8 cellular contexts compared by ENCODE assay signal in genomic region chr7:134724606-134725005, GRCh38. TPM values are rescaled to one million over a fixed set of nuclear protein-coding genes. Genes with fewer than 3 reads are reported as not detected.
A peak's percentile ranks its signal among the peaks of the same experiment; 100 is the strongest.
DNase-seq lines count a peak whose midpoint lies in the region; ATAC-seq and TF ChIP-seq lines count a peak whose summit lies in the region.

No MANE protein-coding gene starts in this region.

- peak in 1 of 2 donors; percentile 76 for DNase-seq in cardiac muscle cell (ENCODE audit: low read depth in 1 of 2, low spot score in 1 of 2)
- DNase-seq in cardiac septum (ENCODE audit: low spot score), result no peak
- peak; percentile 32 for DNase-seq in OCI-M1 (lab: John Stamatoyannopoulos, UW)
- peak; percentile 40 to 48 for DNase-seq in fibroblast of lung (ENCODE audit: low read depth in 2 of 2)
- DNase-seq in type B pancreatic cell (ENCODE audit: extremely low spot score, unreplicated experiment), result no peak
- no peak for DNase-seq in medulla oblongata (ENCODE audit: extremely low spot score)
- DNase-seq in CD8-positive, alpha-beta memory T cell, result no peak

- H3K4me3 ChIP-seq in cardiac muscle cell (no peak overlapping the region), fibroblast of lung (replicated peaks in 1 of 4; ENCODE audit: control extremely low read depth in 1 of 4, insufficient read depth in 1 of 4, low read depth in 3 of 4, low read length in 4 of 4) (no peak overlapping the region)
- H3K4me3 ChIP-seq in CD8-positive, alpha-beta memory T cell (ENCODE audit: low read length), result no peak overlapping the region

- H3K9me3 ChIP-seq in cardiac muscle cell (ENCODE audit: low read depth) (no peaks in the 10 kb centered on the region), fibroblast of lung (ENCODE audit: control insufficient read depth, insufficient read depth, low read depth, low read length) (no peaks in the 10 kb centered on the region)
- H3K9me3 ChIP-seq in CD8-positive, alpha-beta memory T cell (ENCODE audit: low read length), result no peaks in the 10 kb centered on the region

- H3K4me2 ChIP-seq in fibroblast of lung (ENCODE audit: extremely low read depth, insufficient read depth, low read length), result no peak overlapping the region

- H3K9me3 Mint-ChIP-seq in type B pancreatic cell, result peaks cover 6% of the 10 kb centered on the region
- H3K9me3 Mint-ChIP-seq in CD8-positive, alpha-beta memory T cell, result no peaks in the 10 kb centered on the region

- no peaks in the 10 kb centered on the region for H3K36me3 ChIP-seq in cardiac muscle cell
- no peaks in the 10 kb centered on the region for H3K36me3 ChIP-seq in fibroblast of lung (ENCODE audit: control insufficient read depth, insufficient read depth, low read length)
- H3K36me3 ChIP-seq in CD8-positive, alpha-beta memory T cell (ENCODE audit: insufficient read depth, low read length), result no peaks in the 10 kb centered on the region

- no peaks in the 10 kb centered on the region for H3K27me3 ChIP-seq in cardiac muscle cell
- no peaks in the 10 kb centered on the region for H3K27me3 ChIP-seq in fibroblast of lung (ENCODE audit: control insufficient read depth, insufficient read depth, low read length)
- H3K27me3 ChIP-seq in CD8-positive, alpha-beta memory T cell (ENCODE audit: insufficient read depth, low read length, poor library complexity, severe bottlenecking), result no peaks in the 10 kb centered on the region

- H3K27me3 Mint-ChIP-seq in type B pancreatic cell, result no peaks in the 10 kb centered on the region
- peaks cover 0 to 4% of the 10 kb centered on the region in 2 donors for H3K27me3 Mint-ChIP-seq in CD8-positive, alpha-beta memory T cell

- H3K36me3 Mint-ChIP-seq in type B pancreatic cell, result no peaks in the 10 kb centered on the region
- peaks cover 0 to 2% (median 0%) of the 10 kb centered on the region in 3 donors for H3K36me3 Mint-ChIP-seq in CD8-positive, alpha-beta memory T cell

- no peak for ATAC-seq in HG02642 (IDR thresholded peaks at IDR 0.05; ENCODE audit: poor library complexity, unreplicated experiment)

- no peaks in the 10 kb centered on the region for H4K20me1 ChIP-seq in fibroblast of lung (ENCODE audit: control insufficient read depth, extremely low read depth, insufficient read depth, low read length)

- H3K79me2 ChIP-seq in fibroblast of lung (ENCODE audit: control insufficient read depth, insufficient read depth, low read length), result no peaks in the 10 kb centered on the region

- TF ChIP-seq CTCF in cardiac muscle cell (IDR thresholded peaks at IDR 0.05; ENCODE audit: low read depth, low read length), result peak; percentile 76
- TF ChIP-seq CTCF in fibroblast of lung (conservative IDR thresholded peaks at IDR 0.05 in 1 of 2, IDR thresholded peaks at IDR 0.05 in 1 of 2; ENCODE audit: low read depth in 1 of 2, low read length in 2 of 2), result peak; percentile 56 to 69
- peak; percentile 41 for TF ChIP-seq CTCF in type B pancreatic cell (conservative IDR thresholded peaks at IDR 0.05)

- no peak overlapping the region for H3K27ac ChIP-seq in cardiac muscle cell
- H3K27ac ChIP-seq in fibroblast of lung (ENCODE audit: insufficient read depth, low read length), result no peak overlapping the region
- no peak overlapping the region for H3K27ac ChIP-seq in CD8-positive, alpha-beta memory T cell (ENCODE audit: low read depth, low read length)

- H3K4me1 ChIP-seq in cardiac muscle cell (ENCODE audit: low read depth), result no peaks in the 10 kb centered on the region
- H3K4me1 ChIP-seq in fibroblast of lung (ENCODE audit: control insufficient read depth, extremely low read depth, insufficient read depth, low read length), result peaks cover 26% of the 10 kb centered on the region
- H3K4me1 ChIP-seq in CD8-positive, alpha-beta memory T cell (ENCODE audit: insufficient read depth, low read length), result no peaks in the 10 kb centered on the region

- H2AFZ ChIP-seq in fibroblast of lung (ENCODE audit: low read length), result no peak overlapping the region

- intact Hi-C loops in cardiac septum (cut with DNase I), result no loop called here

- CTCF ChIA-PET in CD8-positive, alpha-beta memory T cell (lab: Charles Lee), result interaction anchor here (1.1 kb wide), 1 partner anchor 446 kb away, joined by 3 read pairs; no protein-coding TSS in a partner anchor

- H3K9ac ChIP-seq in fibroblast of lung (ENCODE audit: insufficient read depth, low read length), result no peak overlapping the region

- H3K27ac Mint-ChIP-seq in type B pancreatic cell, result no peak overlapping the region
- H3K27ac Mint-ChIP-seq in CD8-positive, alpha-beta memory T cell, result no peak overlapping the region

- H3K4me3 Mint-ChIP-seq in type B pancreatic cell, result no peak overlapping the region
- no peak overlapping the region for H3K4me3 Mint-ChIP-seq in CD8-positive, alpha-beta memory T cell

- POLR2A ChIA-PET in CD8-positive, alpha-beta memory T cell (lab: Charles Lee), result no interaction called here

- H3K4me1 Mint-ChIP-seq in type B pancreatic cell (ENCODE audit: unreplicated experiment), result peaks cover 18% of the 10 kb centered on the region
- no peaks in the 10 kb centered on the region for H3K4me1 Mint-ChIP-seq in CD8-positive, alpha-beta memory T cell

RNA-seq across cellular contexts. Expression of gene CALD1, which starts 54.8 kb away (rescaled TPM):
- total RNA-seq in cardiac muscle cell (22.6 and 29.3 TPM in 2 replicates), cardiac septum (237 TPM), fibroblast of lung (299 and 343 TPM in 2 replicates), type B pancreatic cell (ENCODE audit: low replicate concordance) (169 and 218 TPM in 2 replicates)
- polyA plus RNA-seq in cardiac muscle cell (73.8 and 135 TPM in 2 replicates), fibroblast of lung (377 and 1,187 TPM in 2 replicates)
- polyA plus RNA-seq in fibroblast of lung (2012), result 287 and 889 TPM in 2 replicates
- 97.5 and 238 TPM in 2 replicates for polyA minus RNA-seq in fibroblast of lung (ENCODE audit: low replicate concordance)
- total RNA-seq in CD8-positive, alpha-beta memory T cell, result 1 to 10 TPM; 3.1 to 3.3 TPM
- polyA plus RNA-seq in CD8-positive, alpha-beta memory T cell, result not detected

Comparison
In these comparisons a context has a peak if more than half of its experiments do, and no peak if none do; other contexts are left out.
1. DNase-seq: peak in OCI-M1 (single experiment) and fibroblast of lung (2 of 2); none in cardiac septum (single experiment), type B pancreatic cell (single experiment), medulla oblongata (single experiment) and CD8-positive, alpha-beta memory T cell (0 of 5).
2. Peak in every context shown above with its lines, with median percentiles within 50 percentile points of each other: CTCF ChIP-seq.